In the genomic region with DNA sequence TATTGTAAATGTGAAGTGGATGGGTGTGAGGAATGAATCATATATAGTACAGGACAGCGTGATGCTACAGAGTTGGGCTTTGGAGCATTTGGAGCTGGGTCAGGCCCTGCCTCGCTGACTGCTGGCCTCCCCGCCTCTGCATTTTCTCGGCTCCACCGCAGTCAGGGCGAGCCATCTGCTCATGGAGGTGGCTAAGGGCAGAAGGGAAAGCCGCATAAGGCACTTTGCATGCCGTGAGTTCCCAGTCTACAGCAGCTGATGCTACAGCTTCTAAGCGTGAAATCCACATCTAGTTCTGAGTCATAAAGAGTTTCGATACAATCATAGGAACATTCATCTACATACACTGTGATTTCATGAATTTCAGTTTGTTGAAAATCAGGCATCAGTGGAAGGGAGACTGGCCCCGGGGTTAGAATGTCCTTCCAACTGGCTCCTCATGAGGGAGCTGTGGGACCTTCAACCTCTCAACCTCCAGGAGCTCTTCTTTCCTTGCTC, we compare ENCODE assay signal across 7 cellular contexts.
DNase-seq lines count a peak whose midpoint lies in the region; ATAC-seq and TF ChIP-seq lines count a peak whose summit lies in the region.
"Not testable (repeated sequence)": the region's sequence is repeated elsewhere in the genome, so short reads cannot be mapped to it uniquely, and the experiment has no call there.

No MANE protein-coding gene starts in this region.

- H3K4me3 ChIP-seq in mucosa of descending colon: not testable (repeated sequence)

- DNase-seq in T-helper 2 cell treated with Interferon-gamma antibody and Interleukin-4, amounts not matched to agents 5 μg/mL and 100 μg/mL, for 36 hours (ENCODE audit: low spot score): peak; percentile 34
- peak; percentile 0 for DNase-seq in activated effector memory CD4-positive, alpha-beta T cell treated with Interleukin-2 at 50 U/mL for 16 hours
- DNase-seq in mucosa of descending colon: peak in 2 of 3 donors; percentile 1 to 3

- ATAC-seq in GM18907 (IDR thresholded peaks at IDR 0.05; ENCODE audit: unreplicated experiment): peak; percentile 84
- ATAC-seq in GM21423 (IDR thresholded peaks at IDR 0.05; ENCODE audit: unreplicated experiment): peak; percentile 67
- peak; percentile 92 for ATAC-seq in HG02763 (IDR thresholded peaks at IDR 0.05; ENCODE audit: unreplicated experiment)
- ATAC-seq in HG03159 (IDR thresholded peaks at IDR 0.05; ENCODE audit: unreplicated experiment): peak; percentile 81
- ATAC-seq in mucosa of descending colon: peak; percentile 18

- not testable (repeated sequence) for H3K27me3 Mint-ChIP-seq in T-helper 2 cell treated with Interferon-gamma antibody and Interleukin-4, amounts not matched to agents 5 μg/mL and 100 μg/mL, for 36 hours (ENCODE audit: low read depth)

- not testable (repeated sequence) for TF ChIP-seq CTCF in mucosa of descending colon (IDR thresholded peaks at IDR 0.05)

- H3K4me3 Mint-ChIP-seq in T-helper 2 cell treated with Interferon-gamma antibody and Interleukin-4, amounts not matched to agents 5 μg/mL and 100 μg/mL, for 36 hours: not testable (repeated sequence)

- H3K4me1 Mint-ChIP-seq in T-helper 2 cell treated with Interferon-gamma antibody and Interleukin-4, amounts not matched to agents 5 μg/mL and 100 μg/mL, for 36 hours (ENCODE audit: low read depth): not testable (repeated sequence)

- not testable (repeated sequence) for H3K9me3 ChIP-seq in mucosa of descending colon

- not testable (repeated sequence) for H3K36me3 Mint-ChIP-seq in T-helper 2 cell treated with Interferon-gamma antibody and Interleukin-4, amounts not matched to agents 5 μg/mL and 100 μg/mL, for 36 hours (ENCODE audit: low read depth)

- not testable (repeated sequence) for H3K9me3 Mint-ChIP-seq in T-helper 2 cell treated with Interferon-gamma antibody and Interleukin-4, amounts not matched to agents 5 μg/mL and 100 μg/mL, for 36 hours

- not testable (repeated sequence) for H3K36me3 ChIP-seq in mucosa of descending colon (ENCODE audit: low read depth)

- intact Hi-C loops in mucosa of descending colon (cut with DNase I, micrococcal nuclease): not testable (repeated sequence)

- H3K27ac Mint-ChIP-seq in T-helper 2 cell treated with Interferon-gamma antibody and Interleukin-4, amounts not matched to agents 5 μg/mL and 100 μg/mL, for 36 hours: not testable (repeated sequence)

- not testable (repeated sequence) for H3K4me1 ChIP-seq in mucosa of descending colon (ENCODE audit: low read depth)

Comparison
In these comparisons a context has a peak if more than half of its experiments do, and no peak if none do; other contexts are left out.
1. ATAC-seq: peak in every context shown above with its lines; median percentile 92 in HG02763; 84 in GM18907; 81 in HG03159; 67 in GM21423; 18 in mucosa of descending colon.